20 cellular contexts compared by ENCODE assay signal in genomic region chr16:52251495-52251894, GRCh38.
DNase-seq lines count a peak whose midpoint lies in the region; ATAC-seq, FAIRE-seq and TF ChIP-seq lines count a peak whose summit lies in the region.
"Had no signal": no experiment of that assay in that cellular context is flagged by ENCODE, and none has a peak within 500 bp of the region (broad histone marks: within the 10 kb centered on the region; RNA-seq: fewer than 3 reads in every experiment).

No MANE protein-coding gene starts in this region.

- H3K9ac ChIP-seq in H9 (ENCODE audit: extremely low read depth, insufficient read length, low read length) (peak overlapping the region; percentile 37), astrocyte (ENCODE audit: low read length) (no peak overlapping the region), keratinocyte (ENCODE audit: control insufficient read depth, extremely low read depth, insufficient read depth, low read length) (no peak overlapping the region)

- H3K27me3 ChIP-seq in H9 (ENCODE audit: insufficient read depth, low read length) (no peaks in the 10 kb centered on the region), astrocyte (ENCODE audit: insufficient read depth, low read length) (no peaks in the 10 kb centered on the region), keratinocyte (ENCODE audit: control insufficient read depth, extremely low read depth, insufficient read depth, low read length) (no peaks in the 10 kb centered on the region), hepatocyte (no peaks in the 10 kb centered on the region)
- H3K27me3 ChIP-seq: ascending aorta, colonic mucosa, left lung, uterus had no signal

- peaks cover 20 to 21% of the 10 kb centered on the region in 2 experiments for H3K9me3 Mint-ChIP-seq in H9
- H3K9me3 Mint-ChIP-seq in astrocyte (ENCODE audit: unreplicated experiment), result peaks cover 7% of the 10 kb centered on the region
- H3K9me3 Mint-ChIP-seq in activated T-helper 17 cell treated with anti-CD3 and anti-CD28 coated beads, Interleukin-2, amount 50 U/mL, for 72 hours, result peaks cover 10% of the 10 kb centered on the region

- no peak overlapping the region for H2BK5ac ChIP-seq in H9 (ENCODE audit: insufficient read length, low read length)

- H3K27ac Mint-ChIP-seq in H9 (peak overlapping the region; percentile 24 to 88 (median 50); a peak in 6 of 7 replicates), astrocyte (ENCODE audit: unreplicated experiment) (no peak overlapping the region)
- no peak overlapping the region for H3K27ac Mint-ChIP-seq in activated T-helper 17 cell treated with anti-CD3 and anti-CD28 coated beads, Interleukin-2, amount 50 U/mL, for 72 hours
- H3K27ac Mint-ChIP-seq: activated naive CD4-positive, alpha-beta T cell treated with anti-CD3 and anti-CD28 coated beads, Interleukin-2, amount 10 ng/mL, durations not matched to agents 7 days and 5 days; CD8-positive, alpha-beta memory T cell; IgD-negative memory B cell had no signal

- FAIRE-seq in astrocyte (lab: Jason Lieb, UNC) (no peak), keratinocyte (lab: Jason Lieb, UNC) (peak; percentile 73)
- FAIRE-seq: frontal cortex had no signal

- H3K27ac ChIP-seq in H9 (ENCODE audit: insufficient read length, low read depth, low read length), result peak overlapping the region; percentile 51
- no peak overlapping the region for H3K27ac ChIP-seq in astrocyte (ENCODE audit: low read depth, low read length)
- no peak overlapping the region for H3K27ac ChIP-seq in keratinocyte (ENCODE audit: control insufficient read depth, insufficient read depth, low read length)
- no peak overlapping the region for H3K27ac ChIP-seq in hepatocyte
- H3K27ac ChIP-seq: ascending aorta, colonic mucosa, left lung, uterus had no signal

- no peak overlapping the region for H3T11ph ChIP-seq in H9 (ENCODE audit: low read length)

- no peak overlapping the region for H3K4me2 ChIP-seq in H9 (ENCODE audit: insufficient read depth, insufficient read length, low read length)
- H3K4me2 ChIP-seq in astrocyte (ENCODE audit: low read length), result peak overlapping the region; percentile 21
- peak overlapping the region; percentile 31 for H3K4me2 ChIP-seq in keratinocyte (ENCODE audit: control insufficient read depth, extremely low read depth, insufficient read depth, low read depth, low read length)
- H3K4me2 ChIP-seq in hepatocyte, result no peak overlapping the region

- H4K5ac ChIP-seq in H9 (ENCODE audit: insufficient read length, low read depth, low read length), result no peak overlapping the region

- H4K91ac ChIP-seq in H9 (ENCODE audit: insufficient read length, low read depth, low read length), result no peak overlapping the region

- no peak overlapping the region for H4K8ac ChIP-seq in H9 (replicated peaks; ENCODE audit: insufficient read length, low read depth, low read length)

- no peak for ATAC-seq in activated T-helper 17 cell treated with anti-CD3 and anti-CD28 coated beads, Interleukin-2, amount 50 U/mL, for 72 hours (replicated peaks)
- ATAC-seq: left lung had no signal

- no peaks in the 10 kb centered on the region for H3K9me3 ChIP-seq in H9 (ENCODE audit: control insufficient read depth, low read depth, low read length)
- no peaks in the 10 kb centered on the region for H3K9me3 ChIP-seq in astrocyte (ENCODE audit: insufficient read depth, low read depth, low read length)
- no peaks in the 10 kb centered on the region for H3K9me3 ChIP-seq in keratinocyte (ENCODE audit: control insufficient read depth, low read depth, low read length)
- no peaks in the 10 kb centered on the region for H3K9me3 ChIP-seq in hepatocyte (ENCODE audit: low read depth)
- H3K9me3 ChIP-seq: colonic mucosa had no signal

- H2AFZ ChIP-seq in H9 (ENCODE audit: low read length), result peak overlapping the region; percentile 22
- peak overlapping the region; percentile 5 for H2AFZ ChIP-seq in astrocyte (ENCODE audit: low read depth, low read length)
- H2AFZ ChIP-seq in keratinocyte (ENCODE audit: control insufficient read depth, low read length), result no peak overlapping the region
- no peak overlapping the region for H2AFZ ChIP-seq in hepatocyte

- no peak overlapping the region for H3K23ac ChIP-seq in H9 (ENCODE audit: insufficient read length, low read depth, low read length)

- DNase-seq in H9 (no peak), NCI-H1105 treated with DMSO at 0.1 percent for 48 hours (lab: John Stamatoyannopoulos, UW) (peak; percentile 74), astrocyte (ENCODE audit: low read depth) (peak; percentile 2), keratinocyte (ENCODE audit: low read depth, low spot score) (peak; percentile 19), DMS 273 (lab: John Stamatoyannopoulos, UW; ENCODE audit: unreplicated experiment) (no peak), NCI-H524 (lab: John Stamatoyannopoulos, UW) (no peak), hepatocyte (ENCODE audit: low spot score) (no peak)
- DNase-seq: activated CD4-positive, alpha-beta T cell treated with anti-CD3 and anti-CD28 coated beads, Interleukin-2, amount 50 U/mL, for 48 hours; activated naive CD4-positive, alpha-beta T cell treated with anti-CD3 and anti-CD28 coated beads, Interleukin-2, amount 10 ng/mL, durations not matched to agents 7 days and 5 days; CD8-positive, alpha-beta memory T cell; colonic mucosa; left lung; NK-92 treated with Interleukin-12 subunit alpha and Interleukin-12 subunit beta, amount 100 ng/mL, for 24 hours; stimulated activated CD4-positive, alpha-beta T cell treated with anti-CD3 and anti-CD28 coated beads, Interleukin-4, amount 100 ng/mL, for 1 hour; SW 1271; uterus had no signal

- TF ChIP-seq CTCF in H9 (conservative IDR thresholded peaks at IDR 0.05) (no peak), astrocyte (IDR thresholded peaks at IDR 0.05; ENCODE audit: insufficient read depth, low read depth, low read length) (no peak), keratinocyte (optimal IDR thresholded peaks at IDR 0.05 in 1 of 3, IDR thresholded peaks at IDR 0.05 in 1 of 3, conservative IDR thresholded peaks at IDR 0.05 in 1 of 3; ENCODE audit: extremely low read depth in 1 of 3, insufficient read depth in 2 of 3, low read length in 3 of 3) (no peak), hepatocyte (IDR thresholded peaks at IDR 0.05; ENCODE audit: poor library complexity) (no peak)

- H3K9me1 ChIP-seq in keratinocyte (ENCODE audit: control insufficient read depth, extremely low read depth, insufficient read depth, low read length), result no peaks in the 10 kb centered on the region

- H3K18ac ChIP-seq in H9 (ENCODE audit: insufficient read length, low read depth, low read length), result no peak overlapping the region

- H3K79me1 ChIP-seq in H9 (ENCODE audit: insufficient read depth, low read depth, low read length, poor library complexity, severe bottlenecking), result no peaks in the 10 kb centered on the region

- H3K36me3 Mint-ChIP-seq in H9 (ENCODE audit: insufficient read depth in 1 of 3, low read depth in 3 of 3) (peaks cover 11 to 22% (median 11%) of the 10 kb centered on the region in 3 experiments), astrocyte (ENCODE audit: low read depth, unreplicated experiment) (no peaks in the 10 kb centered on the region)
- no peaks in the 10 kb centered on the region for H3K36me3 Mint-ChIP-seq in activated T-helper 17 cell treated with anti-CD3 and anti-CD28 coated beads, Interleukin-2, amount 50 U/mL, for 72 hours (ENCODE audit: low read depth)
- H3K36me3 Mint-ChIP-seq: activated naive CD4-positive, alpha-beta T cell treated with anti-CD3 and anti-CD28 coated beads, Interleukin-2, amount 10 ng/mL, durations not matched to agents 7 days and 5 days; CD8-positive, alpha-beta memory T cell had no signal

- no peak overlapping the region for H2BK20ac ChIP-seq in H9 (ENCODE audit: low read depth, low read length, poor library complexity, severe bottlenecking)

- H3K4me3 ChIP-seq in astrocyte (ENCODE audit: insufficient read depth, low read depth, low read length), result no peak overlapping the region
- H3K4me3 ChIP-seq in keratinocyte (ENCODE audit: control insufficient read depth in 2 of 3, extremely low read depth in 1 of 3, insufficient read depth in 2 of 3, low read depth in 1 of 3, low read length in 3 of 3), result peak overlapping the region in 1 of 3 experiments; percentile 32
- no peak overlapping the region for H3K4me3 ChIP-seq in hepatocyte
- H3K4me3 ChIP-seq: ascending aorta, colonic mucosa, left lung, uterus had no signal

- dilution Hi-C loops in keratinocyte (cut with MboI; ENCODE audit: extremely low pct_ligation_motif_present, low sequenced_read_pairs), result no loop called here

- no peak overlapping the region for H2AK5ac ChIP-seq in H9 (ENCODE audit: insufficient read length, low read length)

- peaks cover 28 to 33% of the 10 kb centered on the region in 2 experiments for H3K4me1 Mint-ChIP-seq in H9
- H3K4me1 Mint-ChIP-seq in astrocyte (ENCODE audit: low read depth, unreplicated experiment), result peaks cover 8% of the 10 kb centered on the region
- no peaks in the 10 kb centered on the region for H3K4me1 Mint-ChIP-seq in activated T-helper 17 cell treated with anti-CD3 and anti-CD28 coated beads, Interleukin-2, amount 50 U/mL, for 72 hours
- H3K4me1 Mint-ChIP-seq: activated naive CD4-positive, alpha-beta T cell treated with anti-CD3 and anti-CD28 coated beads, Interleukin-2, amount 10 ng/mL, durations not matched to agents 7 days and 5 days; CD8-positive, alpha-beta memory T cell; IgD-negative memory B cell had no signal

- no peak overlapping the region for H2BK15ac ChIP-seq in H9 (ENCODE audit: low read depth, low read length)

- H3K27me3 Mint-ChIP-seq in H9 (ENCODE audit: low read depth), result no peaks in the 10 kb centered on the region; the same call in 1 of the 2 replicates
- H3K27me3 Mint-ChIP-seq in astrocyte (ENCODE audit: low read depth, unreplicated experiment), result no peaks in the 10 kb centered on the region
- H3K27me3 Mint-ChIP-seq in activated T-helper 17 cell treated with anti-CD3 and anti-CD28 coated beads, Interleukin-2, amount 50 U/mL, for 72 hours, result no peaks in the 10 kb centered on the region
- H3K27me3 Mint-ChIP-seq: activated naive CD4-positive, alpha-beta T cell treated with anti-CD3 and anti-CD28 coated beads, Interleukin-2, amount 10 ng/mL, durations not matched to agents 7 days and 5 days; CD8-positive, alpha-beta memory T cell; IgD-negative memory B cell had no signal

- H2BK12ac ChIP-seq in H9 (ENCODE audit: insufficient read length, low read depth, low read length), result no peak overlapping the region

- no peak overlapping the region for H3K56ac ChIP-seq in H9 (ENCODE audit: insufficient read length, low read depth, low read length)

- WGBS in H9 (ENCODE audit: extremely low coverage, insufficient read length, low lambda C conversion rate), result no CpG with 5 or more reads among the region's 4 CpGs
- WGBS in hepatocyte (ENCODE audit: low lambda C conversion rate, missing lambda C conversion rate), result 57% methylated on average over 4 of the region's 4 CpGs

- peaks cover 3% of the 10 kb centered on the region; the same call in 1 of the 2 replicates for H3K4me1 ChIP-seq in H9 (ENCODE audit: insufficient read depth, low read length)
- H3K4me1 ChIP-seq in astrocyte (ENCODE audit: insufficient read depth, low read length), result peaks cover 9% of the 10 kb centered on the region
- peaks cover 20% of the 10 kb centered on the region for H3K4me1 ChIP-seq in keratinocyte (ENCODE audit: control insufficient read depth, extremely low read depth, insufficient read depth, low read length)
- no peaks in the 10 kb centered on the region for H3K4me1 ChIP-seq in hepatocyte (ENCODE audit: insufficient read depth)
- H3K4me1 ChIP-seq: ascending aorta, colonic mucosa, left lung, uterus had no signal

- H3K14ac ChIP-seq in H9 (ENCODE audit: insufficient read depth, low read length), result no peak overlapping the region

- H2BK120ac ChIP-seq in H9 (ENCODE audit: low read depth, low read length, poor library complexity, severe bottlenecking), result no peak overlapping the region

- H3K4ac ChIP-seq in H9 (ENCODE audit: low read depth, low read length), result no peak overlapping the region

- no peak overlapping the region for H3K4me3 Mint-ChIP-seq in H9
- no peak overlapping the region for H3K4me3 Mint-ChIP-seq in astrocyte (ENCODE audit: unreplicated experiment)
- H3K4me3 Mint-ChIP-seq in activated T-helper 17 cell treated with anti-CD3 and anti-CD28 coated beads, Interleukin-2, amount 50 U/mL, for 72 hours, result no peak overlapping the region
- H3K4me3 Mint-ChIP-seq: activated naive CD4-positive, alpha-beta T cell treated with anti-CD3 and anti-CD28 coated beads, Interleukin-2, amount 10 ng/mL, durations not matched to agents 7 days and 5 days; CD8-positive, alpha-beta memory T cell; IgD-negative memory B cell had no signal

- H3K79me2 ChIP-seq in H9 (ENCODE audit: insufficient read depth, low read length) (no peaks in the 10 kb centered on the region), astrocyte (ENCODE audit: insufficient read depth, low read length) (no peaks in the 10 kb centered on the region), keratinocyte (ENCODE audit: control insufficient read depth, insufficient read depth, low read length) (no peaks in the 10 kb centered on the region), hepatocyte (no peaks in the 10 kb centered on the region)

- no peaks in the 10 kb centered on the region for H4K20me1 ChIP-seq in H9 (ENCODE audit: control insufficient read depth, insufficient read depth, insufficient read length)
- H4K20me1 ChIP-seq in astrocyte (ENCODE audit: insufficient read depth, low read length), result no peaks in the 10 kb centered on the region
- H4K20me1 ChIP-seq in keratinocyte (ENCODE audit: control insufficient read depth, extremely low read depth, insufficient read depth, low read length), result no peaks in the 10 kb centered on the region
- no peaks in the 10 kb centered on the region for H4K20me1 ChIP-seq in hepatocyte (ENCODE audit: insufficient read depth, poor library complexity, severe bottlenecking)

- no peaks in the 10 kb centered on the region for H3K23me2 ChIP-seq in H9 (ENCODE audit: insufficient read length, low read depth, low read length, poor library complexity, severe bottlenecking)

- no peaks in the 10 kb centered on the region for H3K36me3 ChIP-seq in astrocyte (ENCODE audit: insufficient read depth, low read length)
- H3K36me3 ChIP-seq in keratinocyte (ENCODE audit: control insufficient read depth in 2 of 2, extremely low read depth in 1 of 2, insufficient read depth in 2 of 2, low read length in 2 of 2), result no peaks in the 10 kb centered on the region
- no peaks in the 10 kb centered on the region for H3K36me3 ChIP-seq in hepatocyte (replicated peaks; ENCODE audit: insufficient read depth, low read depth)
- H3K36me3 ChIP-seq: ascending aorta, colonic mucosa, left lung, uterus had no signal

- H3K9me2 ChIP-seq in hepatocyte (replicated peaks; ENCODE audit: insufficient read depth), result no peaks in the 10 kb centered on the region

Comparison
In these comparisons a context has a peak if more than half of its experiments do, and no peak if none do; other contexts are left out.
1. DNase-seq: peak in NCI-H1105 treated with DMSO at 0.1 percent for 48 hours (single experiment), astrocyte (single experiment) and keratinocyte (single experiment); none in H9 (single experiment), DMS 273 (single experiment), NCI-H524 (0 of 2) and hepatocyte (single experiment).
2. H2AFZ ChIP-seq: peak in H9 (single experiment) and astrocyte (single experiment); none in keratinocyte (single experiment) and hepatocyte (single experiment).
3. H3K4me2 ChIP-seq: peak in astrocyte (single experiment) and keratinocyte (single experiment); none in H9 (single experiment) and hepatocyte (single experiment).
4. H3K27ac Mint-ChIP-seq: peak in H9 (3 of 3); none in astrocyte (single experiment) and activated T-helper 17 cell treated with anti-CD3 and anti-CD28 coated beads, Interleukin-2, amount 50 U/mL, for 72 hours (single experiment).